In the genomic region with DNA sequence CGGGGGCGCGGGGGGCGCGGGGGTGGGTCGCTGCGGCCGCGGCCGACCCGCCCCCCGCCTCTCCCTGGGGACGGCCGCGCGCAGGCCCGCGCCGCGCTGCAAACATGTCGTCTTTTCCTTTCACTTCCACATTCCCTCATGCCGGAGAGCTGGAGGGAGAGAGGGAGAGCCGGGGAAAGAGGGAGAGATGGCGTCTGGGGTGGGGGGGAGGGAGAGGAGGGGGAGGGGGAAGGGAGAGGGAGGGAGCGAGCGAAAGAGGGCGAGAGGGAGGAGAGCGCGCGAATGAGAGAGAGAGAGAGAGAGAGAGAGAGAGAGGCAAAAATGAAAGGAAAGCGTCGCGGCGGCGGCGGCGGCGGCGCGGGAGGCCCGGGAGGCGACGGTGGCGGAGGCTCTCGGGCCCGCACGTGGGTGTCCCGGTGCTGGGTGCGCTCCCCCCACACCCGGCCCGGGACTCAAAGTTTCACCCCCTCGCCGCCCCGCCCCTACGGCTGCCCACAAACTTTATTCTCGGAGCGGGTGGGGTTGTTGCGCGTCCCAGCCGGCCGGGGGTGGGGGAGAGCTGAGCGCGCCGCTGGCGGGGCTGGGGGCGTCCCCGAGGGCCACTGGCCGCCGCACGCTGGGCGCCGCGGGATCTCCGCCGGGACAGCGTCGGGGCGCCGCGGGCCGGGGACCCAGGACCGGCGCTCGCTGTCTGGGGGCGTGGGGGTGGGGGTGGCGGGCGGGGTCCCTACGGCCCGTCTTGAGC, we compare ENCODE assay signal across 8 cellular contexts. TPM values are rescaled to one million over a fixed set of nuclear protein-coding genes. Genes with fewer than 3 reads are reported as not detected.
DNase-seq lines count a peak whose midpoint lies in the region; ATAC-seq and TF ChIP-seq lines count a peak whose summit lies in the region.

No MANE protein-coding gene starts in this region.

- TF ChIP-seq CTCF in NB4 (IDR thresholded peaks at IDR 0.05; ENCODE audit: low read depth, low read length) (no peak), dorsolateral prefrontal cortex (IDR thresholded peaks at IDR 0.05 in 54 of 56, conservative IDR thresholded peaks at IDR 0.05 in 2 of 56; ENCODE audit: low read depth in 1 of 56, partially characterized antibody in 56 of 56) (no peak), lower leg skin (IDR thresholded peaks at IDR 0.05) (no peak)

- peak overlapping the region in 55 of 59 donors; percentile 26 to 93 (median 82) for H3K27ac ChIP-seq in dorsolateral prefrontal cortex

- H3K4me3 ChIP-seq in NB4 (ENCODE audit: low read depth, low read length), result peak overlapping the region; percentile 78
- H3K4me3 ChIP-seq in dorsolateral prefrontal cortex, result peak overlapping the region; percentile 53 to 93 (median 77)
- H3K4me3 ChIP-seq in lower leg skin (ENCODE audit: low read depth, poor library complexity, severe bottlenecking), result peak overlapping the region; percentile 44

- peak; percentile 38 for ATAC-seq in GM21367 (IDR thresholded peaks at IDR 0.05; ENCODE audit: unreplicated experiment)

- DNase-seq in CD1c-positive myeloid dendritic cell (ENCODE audit: extremely low spot score) (peak; percentile 64), NB4 (ENCODE audit: low read depth) (peak; percentile 84), dorsolateral prefrontal cortex (peak in 4 of 10 donors; percentile 22 to 63 (median 58)), lower leg skin (ENCODE audit: low spot score in 2 of 2) (peak in 1 of 2 donors; percentile 92), middle frontal gyrus (ENCODE audit: extremely low spot score, low spot score) (no peak)
- DNase-seq in activated CD4-positive, alpha-beta T cell treated with anti-CD3 and anti-CD28 coated beads, Interleukin-2, amount 50 U/mL, for 24 hours (ENCODE audit: low read depth in 1 of 2, low spot score in 1 of 2), result peak; percentile 29 to 32
- peak; percentile 24 for DNase-seq in stimulated activated CD8-positive, alpha-beta memory T cell treated with anti-CD3 and anti-CD28 coated beads, Interleukin-12 subunit alpha, Interleukin-12 subunit beta, amount 100 ng/mL, for 1 hour (ENCODE audit: low read depth)

- intact Hi-C loops in dorsolateral prefrontal cortex (cut with DNase I), result loop anchor here (5.0 to 10.0 kb wide), 4 partner anchors 60 to 110 kb away; partner anchors contain the start of gene AP3S2 (in 2 of the 2)
- intact Hi-C loops in lower leg skin (cut with DNase I; ENCODE audit: low total_unique reads), result no loop called here

- no peaks in the 10 kb centered on the region for H3K27me3 ChIP-seq in dorsolateral prefrontal cortex

- WGBS in lower leg skin, 2 donors, result 1% methylated on average over 36 to 50 of the region's 89 CpGs

- TF ChIP-seq POLR2A in NB4 (IDR thresholded peaks at IDR 0.05; ENCODE audit: extremely low read depth, insufficient read length), result peak; percentile 34
- TF ChIP-seq POLR2A in lower leg skin (IDR thresholded peaks at IDR 0.05), result no peak

RNA-seq across cellular contexts. Expression of gene ZNF710, which starts 0.7 kb away (rescaled TPM):
- 10 to 100 TPM in 119 of 120 experiments, 1 to 10 TPM in 1; 8.5 to 30.1 (median 17.2) TPM for total RNA-seq in dorsolateral prefrontal cortex
- 10 to 100 TPM; 27.2 to 34.3 (median 32.4) TPM for total RNA-seq in lower leg skin
